ENCODE assay signal across 10 cellular contexts in the genomic region with DNA sequence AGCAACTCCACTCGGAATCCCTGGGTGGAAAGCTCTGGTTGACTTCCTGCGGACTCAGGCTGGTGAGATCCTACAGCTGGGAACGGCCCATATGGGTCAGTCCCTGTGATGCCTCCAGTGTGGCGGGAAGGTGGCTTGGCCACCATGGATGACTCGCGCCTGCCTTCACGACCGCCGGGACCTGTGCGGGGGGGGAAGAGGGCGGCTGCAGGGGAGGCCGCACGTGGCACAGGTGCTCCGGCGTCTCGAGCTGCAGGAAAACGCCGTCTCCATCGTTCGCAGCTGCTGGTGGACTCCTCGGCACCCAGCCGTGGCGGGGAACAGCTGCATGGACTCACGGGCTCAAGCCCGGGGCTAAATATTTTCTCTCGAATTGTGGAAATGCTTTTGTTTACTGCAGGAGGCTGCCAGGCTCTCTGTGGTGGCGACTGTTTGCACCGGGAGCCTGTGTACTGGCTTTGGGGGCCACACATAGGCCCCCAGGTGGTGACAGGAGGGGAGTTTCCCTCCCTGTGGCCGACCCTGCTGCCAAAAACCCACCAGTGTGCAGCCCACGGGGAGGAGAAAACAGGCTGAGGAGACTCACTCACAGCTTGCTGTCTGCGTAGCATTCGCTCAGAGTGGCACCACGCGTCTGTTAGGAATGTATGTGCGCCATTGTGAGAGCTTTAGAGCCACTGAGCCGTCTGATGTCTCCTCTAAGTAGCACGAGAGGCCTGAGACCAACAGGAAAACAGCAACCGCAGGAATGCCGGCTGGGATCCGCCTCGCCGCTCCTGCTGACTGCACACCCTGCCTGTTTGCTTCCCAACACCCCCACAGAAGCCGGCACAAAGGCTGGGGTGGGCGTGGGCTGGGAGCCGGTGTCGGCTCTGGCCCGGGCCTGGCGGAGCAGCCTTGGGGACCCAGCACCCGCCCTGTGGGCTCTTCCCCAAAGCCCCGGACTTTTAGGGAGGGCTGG.
DNase-seq lines count a peak whose midpoint lies in the region; ATAC-seq and TF ChIP-seq lines count a peak whose summit lies in the region.
"Had no signal": no experiment of that assay in that cellular context is flagged by ENCODE, and none has a peak within 500 bp of the region (broad histone marks: within the 10 kb centered on the region; RNA-seq: fewer than 3 reads in every experiment).

No MANE protein-coding gene starts in this region.

- H3K4me1 Mint-ChIP-seq in stimulated activated effector memory CD8-positive, alpha-beta T cell treated with anti-CD3 and anti-CD28 coated beads, Interleukin-12 subunit alpha, Interleukin-12 subunit beta, amount 100 ng/mL, for 72 hours, result peaks cover 5% of the 10 kb centered on the region

- H3K9me3 Mint-ChIP-seq in stimulated activated effector memory CD8-positive, alpha-beta T cell treated with anti-CD3 and anti-CD28 coated beads, Interleukin-12 subunit alpha, Interleukin-12 subunit beta, amount 100 ng/mL, for 72 hours, result no peaks in the 10 kb centered on the region

- H3K4me1 ChIP-seq in NT2/D1 (ENCODE audit: insufficient read depth, insufficient read length), result peaks cover 17% of the 10 kb centered on the region
- peaks cover 18% of the 10 kb centered on the region for H3K4me1 ChIP-seq in psoas muscle

- no peak overlapping the region for H3K27ac Mint-ChIP-seq in stimulated activated effector memory CD8-positive, alpha-beta T cell treated with anti-CD3 and anti-CD28 coated beads, Interleukin-12 subunit alpha, Interleukin-12 subunit beta, amount 100 ng/mL, for 72 hours

- H3K4me3 ChIP-seq in NT2/D1 (ENCODE audit: insufficient read length, low read depth), result no peak overlapping the region
- H3K4me3 ChIP-seq in fibroblast of mammary gland (ENCODE audit: control insufficient read depth, low read depth, low read length), result peak overlapping the region; percentile 34
- peak overlapping the region; percentile 19 for H3K4me3 ChIP-seq in psoas muscle
- H3K4me3 ChIP-seq: K562 had no signal

- peak; percentile 30 to 43 (median 33) for ATAC-seq in psoas muscle
- no peak for ATAC-seq in stimulated activated effector memory CD8-positive, alpha-beta T cell treated with anti-CD3 and anti-CD28 coated beads, Interleukin-12 subunit alpha, Interleukin-12 subunit beta, amount 100 ng/mL, for 72 hours
- no peak for ATAC-seq in GM18867 (IDR thresholded peaks at IDR 0.05; ENCODE audit: unreplicated experiment)
- ATAC-seq: K562, left colon had no signal

- H3K9me3 ChIP-seq in NT2/D1 (ENCODE audit: insufficient read depth, low read length) (no peaks in the 10 kb centered on the region), psoas muscle (no peaks in the 10 kb centered on the region)

- H3K4me3 Mint-ChIP-seq in stimulated activated effector memory CD8-positive, alpha-beta T cell treated with anti-CD3 and anti-CD28 coated beads, Interleukin-12 subunit alpha, Interleukin-12 subunit beta, amount 100 ng/mL, for 72 hours, result no peak overlapping the region

- peak; percentile 13 for DNase-seq in DMS153 treated with DMSO at 0.1 percent for 48 hours (lab: John Stamatoyannopoulos, UW; ENCODE audit: unreplicated experiment)
- DNase-seq in NT2/D1 (ENCODE audit: low read depth, low spot score), result peak; percentile 5
- peak; percentile 93 for DNase-seq in fibroblast of mammary gland (ENCODE audit: low read depth)
- DNase-seq in psoas muscle, result peak; percentile 49 to 50
- no peak for DNase-seq in stimulated activated effector memory CD8-positive, alpha-beta T cell treated with anti-CD3 and anti-CD28 coated beads, Interleukin-12 subunit alpha, Interleukin-12 subunit beta, amount 100 ng/mL, for 72 hours (ENCODE audit: low spot score in 2 of 2)
- no peak for DNase-seq in stimulated activated CD4-positive, alpha-beta T cell treated with anti-CD3 and anti-CD28 coated beads, Interleukin-2, amount 100 ng/mL, for 48 hours
- no peak for DNase-seq in NCI-H2227 (lab: John Stamatoyannopoulos, UW; ENCODE audit: unreplicated experiment)

- peaks cover 23% of the 10 kb centered on the region for H3K36me3 ChIP-seq in NT2/D1 (ENCODE audit: insufficient read depth, insufficient read length, low read length)
- H3K36me3 ChIP-seq in psoas muscle (ENCODE audit: insufficient read depth in 1 of 2, low read depth in 1 of 2), result peaks cover 0 to 27% of the 10 kb centered on the region in 2 donors

- intact Hi-C loops in psoas muscle (cut with DNase I), result loop anchor here in 1 of 2 donors (5.0 kb wide), 1 partner anchor 38 kb away; no protein-coding TSS in a partner anchor

- peak overlapping the region; percentile 62 for H3K9ac ChIP-seq in NT2/D1 (ENCODE audit: insufficient read length, low read depth)

- peaks cover 40% of the 10 kb centered on the region for H3K36me3 Mint-ChIP-seq in stimulated activated effector memory CD8-positive, alpha-beta T cell treated with anti-CD3 and anti-CD28 coated beads, Interleukin-12 subunit alpha, Interleukin-12 subunit beta, amount 100 ng/mL, for 72 hours

- TF ChIP-seq CTCF in fibroblast of mammary gland (conservative IDR thresholded peaks at IDR 0.05; ENCODE audit: control insufficient read depth, insufficient read depth, low read depth, low read length) (no peak), psoas muscle (IDR thresholded peaks at IDR 0.05) (no peak)

- peak overlapping the region; percentile 74 for H3K27ac ChIP-seq in psoas muscle

- WGBS in psoas muscle, 3 donors, result 52 to 66% (median 66%) methylated on average over 48 to 50 of the region's 50 CpGs

- H3K27me3 ChIP-seq in NT2/D1 (ENCODE audit: insufficient read depth, insufficient read length) (no peaks in the 10 kb centered on the region), psoas muscle (ENCODE audit: insufficient read depth in 3 of 3, low read length in 2 of 3) (no peaks in the 10 kb centered on the region)

Comparison
In these comparisons a context has a peak if more than half of its experiments do, and no peak if none do; other contexts are left out.
1. DNase-seq: peak in DMS153 treated with DMSO at 0.1 percent for 48 hours (single experiment), NT2/D1 (single experiment), fibroblast of mammary gland (single experiment) and psoas muscle (2 of 2); none in stimulated activated effector memory CD8-positive, alpha-beta T cell treated with anti-CD3 and anti-CD28 coated beads, Interleukin-12 subunit alpha, Interleukin-12 subunit beta, amount 100 ng/mL, for 72 hours (0 of 2), stimulated activated CD4-positive, alpha-beta T cell treated with anti-CD3 and anti-CD28 coated beads, Interleukin-2, amount 100 ng/mL, for 48 hours (0 of 2) and NCI-H2227 (single experiment).
2. ATAC-seq: peak in psoas muscle (4 of 4); none in stimulated activated effector memory CD8-positive, alpha-beta T cell treated with anti-CD3 and anti-CD28 coated beads, Interleukin-12 subunit alpha, Interleukin-12 subunit beta, amount 100 ng/mL, for 72 hours (single experiment) and GM18867 (single experiment).